14 cellular contexts compared by ENCODE assay signal in the genomic region with DNA sequence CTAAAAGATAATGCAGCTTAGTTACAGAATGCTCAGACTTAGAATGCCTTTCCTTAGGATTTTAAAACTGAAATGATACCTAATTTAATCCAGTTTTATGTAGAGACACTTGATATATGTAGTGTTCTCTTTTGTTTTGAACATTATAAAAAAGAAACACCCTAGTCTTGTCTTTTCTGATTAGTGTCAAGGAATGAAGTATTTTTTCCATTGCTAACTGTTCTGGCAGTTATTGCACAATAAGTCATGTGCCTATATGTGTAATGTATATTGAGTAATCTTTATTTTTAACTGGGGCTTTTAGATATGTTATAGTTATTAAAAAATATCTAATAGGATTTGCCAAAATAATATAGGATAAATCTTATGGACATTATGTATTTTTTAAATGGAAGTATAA. TPM values are rescaled to one million over a fixed set of nuclear protein-coding genes. Genes with fewer than 3 reads are reported as not detected.
A peak's percentile ranks its signal among the peaks of the same experiment; 100 is the strongest.
DNase-seq lines count a peak whose midpoint lies in the region; ATAC-seq, FAIRE-seq and TF ChIP-seq lines count a peak whose summit lies in the region.
"Had no signal": no experiment of that assay in that cellular context is flagged by ENCODE, and none has a peak within 500 bp of the region (broad histone marks: within the 10 kb centered on the region; RNA-seq: fewer than 3 reads in every experiment).

No MANE protein-coding gene starts in this region.

- FAIRE-seq in H1 (lab: Jason Lieb, UNC): no peak

- no peak for DNase-seq in activated T-cell treated with anti-CD3 and anti-CD28 coated beads, Interleukin-2, amount 50 U/mL, for 72 hours
- no peak for DNase-seq in activated T-cell treated with anti-CD3 and anti-CD28 coated beads, Interleukin-2, amount 50 U/mL, for 4 hours
- DNase-seq in OCI-M1 (lab: John Stamatoyannopoulos, UW) (peak; percentile 92), H1 (ENCODE audit: low read depth in 1 of 2, low spot score in 2 of 2) (no peak), progenitor cell of endocrine pancreas (ENCODE audit: low spot score, unreplicated experiment) (no peak), H9 (no peak)
- DNase-seq in stimulated activated effector memory CD8-positive, alpha-beta T cell treated with anti-CD3 and anti-CD28 coated beads, Interleukin-12 subunit alpha, Interleukin-12 subunit beta, amount 100 ng/mL, for 72 hours (ENCODE audit: low spot score in 2 of 2): no peak
- no peak for DNase-seq in central memory CD4-positive, alpha-beta T cell
- DNase-seq: activated CD4-positive, alpha-beta T cell treated with anti-CD3 and anti-CD28 coated beads, Interleukin-2, amount 50 U/mL, for 48 hours; anterior cingulate cortex; mucosa of descending colon; NCI-H526 treated with DMSO at 0.1 percent for 48 hours; T-helper 1 cell had no signal

- no peak overlapping the region for H2BK5ac ChIP-seq in H1 (ENCODE audit: low read depth, low read length)
- H2BK5ac ChIP-seq in H9 (ENCODE audit: insufficient read length, low read length): no peak overlapping the region

- H3K23ac ChIP-seq in H1 (ENCODE audit: insufficient read length) (no peak overlapping the region), H9 (ENCODE audit: insufficient read length, low read depth, low read length) (no peak overlapping the region)

- peaks cover 8% of the 10 kb centered on the region for H3K79me1 ChIP-seq in H1 (ENCODE audit: low read depth, low read length)
- peaks cover 12% of the 10 kb centered on the region for H3K79me1 ChIP-seq in H9 (ENCODE audit: insufficient read depth, low read depth, low read length, poor library complexity, severe bottlenecking)

- H3K4ac ChIP-seq in H1 (replicated peaks; ENCODE audit: insufficient read length, low read depth, low read length): no peak overlapping the region
- no peak overlapping the region for H3K4ac ChIP-seq in H9 (ENCODE audit: low read depth, low read length)

- H2BK15ac ChIP-seq in H1 (ENCODE audit: low read length): no peak overlapping the region
- H2BK15ac ChIP-seq in H9 (ENCODE audit: low read depth, low read length): no peak overlapping the region

- H3K36me3 Mint-ChIP-seq in activated T-cell treated with anti-CD3 and anti-CD28 coated beads, Interleukin-2, amount 50 U/mL, for 72 hours (ENCODE audit: insufficient read depth in 2 of 2): peaks cover 3 to 11% of the 10 kb centered on the region in 2 donors
- H3K36me3 Mint-ChIP-seq in activated T-cell treated with anti-CD3 and anti-CD28 coated beads, Interleukin-2, amount 50 U/mL, for 4 hours (ENCODE audit: insufficient read depth): peaks cover 5% of the 10 kb centered on the region
- peaks cover 80% of the 10 kb centered on the region for H3K36me3 Mint-ChIP-seq in stimulated activated effector memory CD8-positive, alpha-beta T cell treated with anti-CD3 and anti-CD28 coated beads, Interleukin-12 subunit alpha, Interleukin-12 subunit beta, amount 100 ng/mL, for 72 hours
- H3K36me3 Mint-ChIP-seq in progenitor cell of endocrine pancreas (ENCODE audit: insufficient read depth) (peaks cover 2% of the 10 kb centered on the region), H9 (ENCODE audit: insufficient read depth in 1 of 3, low read depth in 3 of 3) (peaks cover 0 to 6% (median 4%) of the 10 kb centered on the region in 3 experiments; a peak in 2 of 7 replicates)

- H4K5ac ChIP-seq in H1 (ENCODE audit: insufficient read length, low read depth, low read length): no peak overlapping the region
- no peak overlapping the region for H4K5ac ChIP-seq in H9 (ENCODE audit: insufficient read length, low read depth, low read length)

- H3T11ph ChIP-seq in H9 (ENCODE audit: low read length): no peak overlapping the region

- H2AK5ac ChIP-seq in H1 (ENCODE audit: low read depth, low read length): no peak overlapping the region
- no peak overlapping the region for H2AK5ac ChIP-seq in H9 (ENCODE audit: insufficient read length, low read length)

- CTCF ChIA-PET in H1 (lab: Charles Lee; ENCODE audit: partially characterized antibody): interaction anchor here (0.8 to 1.5 kb wide), 2 partner anchors 12 to 415 kb away, joined by 3 to 4 read pairs; no protein-coding TSS in a partner anchor

- no peaks in the 10 kb centered on the region for H3K27me3 ChIP-seq in H1 (replicated peaks in 1 of 4; ENCODE audit: control insufficient read depth in 3 of 4, extremely low read depth in 1 of 4, insufficient read depth in 3 of 4, low read length in 3 of 4)
- H3K27me3 ChIP-seq in H9 (ENCODE audit: insufficient read depth, low read length): no peaks in the 10 kb centered on the region
- H3K27me3 ChIP-seq: right atrium auricular region had no signal

- H3K23me2 ChIP-seq in H1 (ENCODE audit: low read depth, low read length): peaks cover 4% of the 10 kb centered on the region; the same call in 1 of the 2 replicates
- H3K23me2 ChIP-seq in H9 (ENCODE audit: insufficient read length, low read depth, low read length, poor library complexity, severe bottlenecking): peaks cover 10% of the 10 kb centered on the region

- H4K91ac ChIP-seq in H1 (replicated peaks; ENCODE audit: insufficient read length, low read length) (no peak overlapping the region), H9 (ENCODE audit: insufficient read length, low read depth, low read length) (no peak overlapping the region)

- H4K8ac ChIP-seq in H1 (ENCODE audit: extremely low read depth, insufficient read depth, low read length) (no peak overlapping the region), H9 (replicated peaks; ENCODE audit: insufficient read length, low read depth, low read length) (no peak overlapping the region)

- H2BK20ac ChIP-seq in H1 (ENCODE audit: low read length) (no peak overlapping the region), H9 (ENCODE audit: low read depth, low read length, poor library complexity, severe bottlenecking) (no peak overlapping the region)

- no peaks in the 10 kb centered on the region; a peak in 1 of 8 replicates for H3K36me3 ChIP-seq in H1 (ENCODE audit: control insufficient read depth in 2 of 4, insufficient read depth in 4 of 4, low read length in 3 of 4)
- H3K36me3 ChIP-seq: right atrium auricular region had no signal

- H3K14ac ChIP-seq in H1 (ENCODE audit: insufficient read length): no peak overlapping the region
- no peak overlapping the region for H3K14ac ChIP-seq in H9 (ENCODE audit: insufficient read depth, low read length)

- H4K20me1 ChIP-seq in H1 (replicated peaks in 1 of 2; ENCODE audit: control insufficient read depth in 1 of 2, insufficient read depth in 2 of 2, low read length in 2 of 2) (peaks cover 2 to 7% of the 10 kb centered on the region in 2 experiments), H9 (ENCODE audit: control insufficient read depth, insufficient read depth, insufficient read length) (no peaks in the 10 kb centered on the region)

- TF ChIP-seq CTCF in H1 (IDR thresholded peaks at IDR 0.05; ENCODE audit: control extremely low read depth in 1 of 3, insufficient read depth in 1 of 3, low read depth in 1 of 3, low read length in 3 of 3) (no peak), progenitor cell of endocrine pancreas (IDR thresholded peaks at IDR 0.05; ENCODE audit: unreplicated experiment) (no peak), H9 (conservative IDR thresholded peaks at IDR 0.05) (no peak)

- peaks cover 58% of the 10 kb centered on the region for H3K4me1 Mint-ChIP-seq in activated T-cell treated with anti-CD3 and anti-CD28 coated beads, Interleukin-2, amount 50 U/mL, for 72 hours (ENCODE audit: low read depth)
- peaks cover 55% of the 10 kb centered on the region for H3K4me1 Mint-ChIP-seq in activated T-cell treated with anti-CD3 and anti-CD28 coated beads, Interleukin-2, amount 50 U/mL, for 4 hours (ENCODE audit: low read depth)
- H3K4me1 Mint-ChIP-seq in stimulated activated effector memory CD8-positive, alpha-beta T cell treated with anti-CD3 and anti-CD28 coated beads, Interleukin-12 subunit alpha, Interleukin-12 subunit beta, amount 100 ng/mL, for 72 hours: peaks cover 52% of the 10 kb centered on the region
- H3K4me1 Mint-ChIP-seq in progenitor cell of endocrine pancreas (ENCODE audit: low read depth) (peaks cover 12% of the 10 kb centered on the region), H9 (peaks cover 14 to 15% of the 10 kb centered on the region in 2 experiments)

- no peaks in the 10 kb centered on the region for H3K9me3 ChIP-seq in H1 (ENCODE audit: insufficient read depth in 2 of 2, low read depth in 1 of 2, low read length in 1 of 2)
- H3K9me3 ChIP-seq in H9 (ENCODE audit: control insufficient read depth, low read depth, low read length): no peaks in the 10 kb centered on the region
- H3K9me3 ChIP-seq: mucosa of descending colon, right atrium auricular region had no signal

- no peak for ATAC-seq in activated T-cell treated with anti-CD3 and anti-CD28 coated beads, Interleukin-2, amount 50 U/mL, for 72 hours (replicated peaks in 1 of 2)
- no peak for ATAC-seq in activated T-cell treated with anti-CD3 and anti-CD28 coated beads, Interleukin-2, amount 50 U/mL, for 4 hours
- ATAC-seq in stimulated activated effector memory CD8-positive, alpha-beta T cell treated with anti-CD3 and anti-CD28 coated beads, Interleukin-12 subunit alpha, Interleukin-12 subunit beta, amount 100 ng/mL, for 72 hours: no peak
- ATAC-seq: mucosa of descending colon had no signal

- no peak overlapping the region for H2AFZ ChIP-seq in H1 (ENCODE audit: low read length)
- H2AFZ ChIP-seq in H9 (ENCODE audit: low read length): no peak overlapping the region

- H3K4me1 ChIP-seq in H1 (replicated peaks in 1 of 4; ENCODE audit: control insufficient read depth in 3 of 4, insufficient read depth in 4 of 4, low read length in 3 of 4) (peaks cover 0 to 2% (median 0%) of the 10 kb centered on the region in 4 experiments; a peak in 1 of 7 replicates), H9 (ENCODE audit: insufficient read depth, low read length) (no peaks in the 10 kb centered on the region; the same call in 1 of the 2 replicates)

- no peak for TF ChIP-seq POLR2A in H1 (IDR thresholded peaks at IDR 0.05; ENCODE audit: control extremely low read depth in 1 of 2, low read depth in 2 of 2, low read length in 2 of 2)

- H3K4me3 Mint-ChIP-seq in activated T-cell treated with anti-CD3 and anti-CD28 coated beads, Interleukin-2, amount 50 U/mL, for 72 hours: peak overlapping the region in 1 of 2 donors; percentile 46
- H3K4me3 Mint-ChIP-seq in activated T-cell treated with anti-CD3 and anti-CD28 coated beads, Interleukin-2, amount 50 U/mL, for 4 hours: no peak overlapping the region
- H3K4me3 Mint-ChIP-seq in stimulated activated effector memory CD8-positive, alpha-beta T cell treated with anti-CD3 and anti-CD28 coated beads, Interleukin-12 subunit alpha, Interleukin-12 subunit beta, amount 100 ng/mL, for 72 hours: no peak overlapping the region
- H3K4me3 Mint-ChIP-seq in progenitor cell of endocrine pancreas (ENCODE audit: low read depth) (no peak overlapping the region), H9 (no peak overlapping the region)

- H3K27ac Mint-ChIP-seq in activated T-cell treated with anti-CD3 and anti-CD28 coated beads, Interleukin-2, amount 50 U/mL, for 72 hours: peak overlapping the region; percentile 96
- H3K27ac Mint-ChIP-seq in stimulated activated effector memory CD8-positive, alpha-beta T cell treated with anti-CD3 and anti-CD28 coated beads, Interleukin-12 subunit alpha, Interleukin-12 subunit beta, amount 100 ng/mL, for 72 hours: peak overlapping the region; percentile 92
- H3K27ac Mint-ChIP-seq in progenitor cell of endocrine pancreas (no peak overlapping the region), H9 (no peak overlapping the region)

- no peaks in the 10 kb centered on the region for H3K27me3 Mint-ChIP-seq in activated T-cell treated with anti-CD3 and anti-CD28 coated beads, Interleukin-2, amount 50 U/mL, for 72 hours (ENCODE audit: low read depth)
- H3K27me3 Mint-ChIP-seq in activated T-cell treated with anti-CD3 and anti-CD28 coated beads, Interleukin-2, amount 50 U/mL, for 4 hours (ENCODE audit: low read depth): no peaks in the 10 kb centered on the region
- no peaks in the 10 kb centered on the region for H3K27me3 Mint-ChIP-seq in progenitor cell of endocrine pancreas
- H3K27me3 Mint-ChIP-seq in H9 (ENCODE audit: low read depth): no peaks in the 10 kb centered on the region

- no peaks in the 10 kb centered on the region for H3K9me3 Mint-ChIP-seq in activated T-cell treated with anti-CD3 and anti-CD28 coated beads, Interleukin-2, amount 50 U/mL, for 72 hours
- no peaks in the 10 kb centered on the region for H3K9me3 Mint-ChIP-seq in activated T-cell treated with anti-CD3 and anti-CD28 coated beads, Interleukin-2, amount 50 U/mL, for 4 hours
- H3K9me3 Mint-ChIP-seq in stimulated activated effector memory CD8-positive, alpha-beta T cell treated with anti-CD3 and anti-CD28 coated beads, Interleukin-12 subunit alpha, Interleukin-12 subunit beta, amount 100 ng/mL, for 72 hours: no peaks in the 10 kb centered on the region
- no peaks in the 10 kb centered on the region for H3K9me3 Mint-ChIP-seq in progenitor cell of endocrine pancreas (ENCODE audit: low read depth)
- no peaks in the 10 kb centered on the region for H3K9me3 Mint-ChIP-seq in H9

- TF ChIP-seq EP300 in H1 (IDR thresholded peaks at IDR 0.05; ENCODE audit: borderline replicate concordance in 1 of 2, low read depth in 2 of 2, low read length in 2 of 2): no peak

- H3K18ac ChIP-seq in H1 (ENCODE audit: extremely low read depth, low read length) (no peak overlapping the region), H9 (ENCODE audit: insufficient read length, low read depth, low read length) (no peak overlapping the region)

- no peak overlapping the region for H2BK120ac ChIP-seq in H1 (replicated peaks; ENCODE audit: low read depth, low read length)
- H2BK120ac ChIP-seq in H9 (ENCODE audit: low read depth, low read length, poor library complexity, severe bottlenecking): no peak overlapping the region

- H3K4me3 ChIP-seq in H1 (ENCODE audit: extremely low read depth in 1 of 4, insufficient read depth in 2 of 4, low read depth in 3 of 4, low read length in 4 of 4): no peak overlapping the region
- H3K4me3 ChIP-seq: mucosa of descending colon, right atrium auricular region had no signal

- H3K4me2 ChIP-seq in H1 (ENCODE audit: insufficient read depth in 1 of 2, low read depth in 2 of 2, low read length in 2 of 2): no peak overlapping the region
- H3K4me2 ChIP-seq in H9 (ENCODE audit: insufficient read depth, insufficient read length, low read length): no peak overlapping the region

- H3K79me2 ChIP-seq in H1 (ENCODE audit: control insufficient read depth in 1 of 2, insufficient read depth in 2 of 2, low read length in 2 of 2): peaks cover 28 to 88% of the 10 kb centered on the region in 2 experiments
- peaks cover 29% of the 10 kb centered on the region; the same call in 1 of the 2 replicates for H3K79me2 ChIP-seq in H9 (ENCODE audit: insufficient read depth, low read length)

- H3K56ac ChIP-seq in H1 (replicated peaks; ENCODE audit: insufficient read length, low read depth, low read length): no peak overlapping the region
- H3K56ac ChIP-seq in H9 (ENCODE audit: insufficient read length, low read depth, low read length): no peak overlapping the region

- H3K9ac ChIP-seq in H1 (replicated peaks in 1 of 4; ENCODE audit: extremely low read depth in 1 of 4, low read depth in 3 of 4, low read length in 3 of 4): no peak overlapping the region
- H3K9ac ChIP-seq in H9 (ENCODE audit: extremely low read depth, insufficient read length, low read length): no peak overlapping the region

- no peak for TF ChIP-seq RAD21 in H1 (IDR thresholded peaks at IDR 0.05 in 1 of 2, conservative IDR thresholded peaks at IDR 0.05 in 1 of 2; ENCODE audit: low read depth in 2 of 2, low read length in 2 of 2)

- no peak overlapping the region for H2BK12ac ChIP-seq in H1 (ENCODE audit: low read depth, low read length)
- H2BK12ac ChIP-seq in H9 (ENCODE audit: insufficient read length, low read depth, low read length): no peak overlapping the region

- H3K27ac ChIP-seq in H1 (ENCODE audit: low read depth, low read length) (no peak overlapping the region), H9 (ENCODE audit: insufficient read length, low read depth, low read length) (no peak overlapping the region)
- H3K27ac ChIP-seq: right atrium auricular region had no signal

- POLR2A ChIA-PET in H1 (lab: Charles Lee; ENCODE audit: partially characterized antibody): no interaction called here

RNA-seq across cellular contexts. Expression of gene ARL8B, which starts 4.5 kb away (rescaled TPM):
- total RNA-seq in activated T-cell treated with anti-CD3 and anti-CD28 coated beads, Interleukin-2, amount 50 U/mL, for 72 hours: 10 to 100 TPM; 61.3 to 73.6 TPM
- total RNA-seq in activated T-cell treated with anti-CD3 and anti-CD28 coated beads, Interleukin-2, amount 50 U/mL, for 4 hours: 10 to 100 TPM; 66.7 to 89.4 (median 72.1) TPM
- total RNA-seq in H1 (2021; fragmentation: NEBNext Ultra II Directional; extraction: Animal tissue kit (Norgen Biotek cat#: 25700)): 25.8 and 27.8 TPM in 2 replicates
- 10.8 and 14.5 TPM in 2 replicates for polyA plus RNA-seq in H1 (2011; rRNA removed)
- polyA plus RNA-seq in H1 (2011; cell fraction: cytosol; rRNA removed): 17.8 TPM
- 19.4 TPM for polyA plus RNA-seq in H1 (2011; cell fraction: nucleus; rRNA removed)
- polyA plus RNA-seq in H1 (2012, experiment 1 of 2): 12.7 to 23.0 TPM (median 15.7 TPM) in 4 replicates
- 3.0 TPM for polyA plus RNA-seq in H1 (2012, experiment 2 of 2)
- polyA plus RNA-seq in H1 (2013, experiment 1 of 2): 30.2 TPM
- 44.0 TPM for polyA plus RNA-seq in H1 (2013, experiment 2 of 2)
- polyA minus RNA-seq in H1 (2011; rRNA and poly(A)+ RNA removed): 9.2 and 13.2 TPM in 2 replicates
- polyA minus RNA-seq in H1 (2011; cell fraction: cytosol; rRNA and poly(A)+ RNA removed): 13.0 TPM
- 13.9 TPM for polyA minus RNA-seq in H1 (2011; cell fraction: nucleus; rRNA and poly(A)+ RNA removed)
- 36.8 and 37.7 TPM in 2 replicates for total RNA-seq in progenitor cell of endocrine pancreas
- 29.0 and 30.6 TPM in 2 replicates for total RNA-seq in H9 (2021)

Comparison
In these comparisons a context has a peak if more than half of its experiments do, and no peak if none do; other contexts are left out.
1. H3K27ac Mint-ChIP-seq: peak in activated T-cell treated with anti-CD3 and anti-CD28 coated beads, Interleukin-2, amount 50 U/mL, for 72 hours (single experiment) and stimulated activated effector memory CD8-positive, alpha-beta T cell treated with anti-CD3 and anti-CD28 coated beads, Interleukin-12 subunit alpha, Interleukin-12 subunit beta, amount 100 ng/mL, for 72 hours (single experiment); none in progenitor cell of endocrine pancreas (single experiment) and H9 (0 of 3).